In the genomic region with DNA sequence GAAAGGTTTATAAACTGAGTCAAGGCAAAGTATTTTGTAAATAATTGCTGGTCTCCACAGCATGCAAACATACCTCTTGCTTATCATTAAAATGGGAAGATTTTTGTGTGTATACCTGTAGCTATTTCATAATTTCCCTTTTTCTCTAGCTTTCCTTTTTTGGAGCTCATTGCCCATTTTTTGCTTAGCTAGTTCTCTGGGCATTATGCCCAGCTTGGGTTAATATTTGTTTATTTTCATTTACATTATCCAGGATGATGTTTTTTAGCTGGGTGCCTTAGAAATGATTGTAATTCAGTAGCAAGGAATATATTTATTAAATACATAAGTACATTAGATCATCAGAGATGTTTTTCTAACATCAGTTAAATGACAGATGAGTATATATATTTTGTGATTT, we compare ENCODE assay signal across 14 cellular contexts.
"Had no signal": no experiment of that assay in that cellular context is flagged by ENCODE, and none has a peak within 500 bp of the region (broad histone marks: within the 10 kb centered on the region; RNA-seq: fewer than 3 reads in every experiment).

No MANE protein-coding gene starts in this region.

- H3K36me3 ChIP-seq: breast epithelium, lower lobe of right lung, neural progenitor cell, pancreas, stomach, thoracic aorta had no signal

- H3K9ac ChIP-seq: neural progenitor cell had no signal

- H3K4me2 ChIP-seq: hepatocyte, neural progenitor cell had no signal

- H3K27me3 ChIP-seq: breast epithelium, hepatocyte, neural progenitor cell, pancreas, stomach had no signal

- H3K4me1 ChIP-seq: breast epithelium, lower lobe of right lung, neural progenitor cell, pancreas, stomach had no signal

- H3K4me3 ChIP-seq: breast epithelium, hepatocyte, lower lobe of right lung, neural progenitor cell, pancreas, stomach, thoracic aorta had no signal

- H2AFZ ChIP-seq: hepatocyte, neural progenitor cell had no signal

- DNase-seq: activated CD4-positive, alpha-beta T cell treated with anti-CD3 and anti-CD28 coated beads, Interleukin-2, amount 50 U/mL, for 48 hours; activated CD4-positive, CD25-positive, alpha-beta regulatory T cell treated with anti-CD3 and anti-CD28 coated beads, Interleukin-2, amount 50 U/mL, for 72 hours; activated CD8-positive, alpha-beta memory T cell treated with anti-CD3 and anti-CD28 coated beads, Interleukin-2, amount 10 ng/mL, durations not matched to agents 7 days and 5 days; activated effector memory CD4-positive, alpha-beta T cell treated with Interleukin-2 at 50 U/mL for 16 hours; activated T-cell treated with anti-CD3 and anti-CD28 coated beads, Interleukin-2, amount 50 U/mL, for 24 hours; lower lobe of right lung; midbrain; pancreas; retina; stomach had no signal

- H3K9me3 ChIP-seq: breast epithelium, lower lobe of right lung, pancreas, thoracic aorta had no signal

- H3K27ac ChIP-seq: breast epithelium, hepatocyte, lower lobe of right lung, neural progenitor cell, pancreas, stomach, thoracic aorta had no signal

- ATAC-seq: activated CD8-positive, alpha-beta memory T cell treated with anti-CD3 and anti-CD28 coated beads, Interleukin-2, amount 10 ng/mL, durations not matched to agents 7 days and 5 days; lower lobe of right lung; pancreas had no signal

- H3K79me2 ChIP-seq: hepatocyte had no signal
